Comparison of ENCODE assay signal across 1 cellular context in the genomic region with DNA sequence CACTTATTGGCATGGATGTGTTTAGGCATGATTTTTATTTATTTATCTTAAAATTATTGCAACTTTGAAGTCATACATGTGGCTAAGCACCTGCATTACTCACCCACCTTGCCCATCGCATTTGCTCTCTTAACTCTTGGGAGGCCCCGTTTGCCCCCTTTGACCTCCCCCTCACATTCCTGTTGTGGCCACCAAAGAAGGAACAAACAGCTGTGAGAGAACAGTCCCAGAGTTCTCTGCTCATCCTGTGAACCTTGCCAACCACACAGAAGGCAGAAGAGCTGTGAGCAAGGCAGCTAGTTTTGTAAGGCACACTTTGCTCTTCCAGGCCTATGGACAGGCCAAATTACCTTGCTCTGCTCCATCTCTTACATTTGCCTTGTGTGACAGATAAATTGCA.
TF ChIP-seq lines count a peak whose summit lies in the region.

No MANE protein-coding gene starts in this region.

TF ChIP-seq in HepG2, 621 proteins besides CTCF, POLR2A, EP300 and RAD21:
- TF ChIP-seq BRD4 (CRISPR knock-in tag; IDR thresholded peaks at IDR 0.05) (no peak), SMAD3 (CRISPR knock-in tag; IDR thresholded peaks at IDR 0.05) (no peak), ZNF660 (CRISPR knock-in tag; IDR thresholded peaks at IDR 0.05; ENCODE audit: borderline replicate concordance, low read depth) (no peak), ZNF878 (CRISPR knock-in tag; IDR thresholded peaks at IDR 0.05) (no peak), ZNF143 (CRISPR knock-in tag; IDR thresholded peaks at IDR 0.05) (no peak), STAT5B (CRISPR knock-in tag; IDR thresholded peaks at IDR 0.05) (no peak), CREB1 (IDR thresholded peaks at IDR 0.05) (no peak), CREB1 (CRISPR knock-in tag; IDR thresholded peaks at IDR 0.05) (no peak), RNF219 (CRISPR knock-in tag; IDR thresholded peaks at IDR 0.05) (no peak), REXO4 (CRISPR knock-in tag; IDR thresholded peaks at IDR 0.05; ENCODE audit: borderline replicate concordance) (no peak), FOSL2 (CRISPR knock-in tag; IDR thresholded peaks at IDR 0.05) (no peak), ZNF234 (CRISPR knock-in tag; conservative IDR thresholded peaks at IDR 0.05) (no peak), ZNF652 (CRISPR knock-in tag; IDR thresholded peaks at IDR 0.05; ENCODE audit: borderline replicate concordance, low read depth) (no peak), CENPX (CRISPR knock-in tag; IDR thresholded peaks at IDR 0.05) (no peak), ZNF781 (CRISPR knock-in tag; IDR thresholded peaks at IDR 0.05; ENCODE audit: borderline replicate concordance, not compliant biosample characterization) (no peak), ATF7 (IDR thresholded peaks at IDR 0.05) (no peak), ATF7 (CRISPR knock-in tag; IDR thresholded peaks at IDR 0.05) (no peak), ZBTB1 (CRISPR knock-in tag; IDR thresholded peaks at IDR 0.05; ENCODE audit: borderline replicate concordance) (no peak), CENPT (CRISPR knock-in tag; IDR thresholded peaks at IDR 0.05; ENCODE audit: low read depth) (no peak), NR2C2 (CRISPR knock-in tag; IDR thresholded peaks at IDR 0.05; ENCODE audit: borderline replicate concordance) (no peak)
- TF ChIP-seq, protein P1, sequence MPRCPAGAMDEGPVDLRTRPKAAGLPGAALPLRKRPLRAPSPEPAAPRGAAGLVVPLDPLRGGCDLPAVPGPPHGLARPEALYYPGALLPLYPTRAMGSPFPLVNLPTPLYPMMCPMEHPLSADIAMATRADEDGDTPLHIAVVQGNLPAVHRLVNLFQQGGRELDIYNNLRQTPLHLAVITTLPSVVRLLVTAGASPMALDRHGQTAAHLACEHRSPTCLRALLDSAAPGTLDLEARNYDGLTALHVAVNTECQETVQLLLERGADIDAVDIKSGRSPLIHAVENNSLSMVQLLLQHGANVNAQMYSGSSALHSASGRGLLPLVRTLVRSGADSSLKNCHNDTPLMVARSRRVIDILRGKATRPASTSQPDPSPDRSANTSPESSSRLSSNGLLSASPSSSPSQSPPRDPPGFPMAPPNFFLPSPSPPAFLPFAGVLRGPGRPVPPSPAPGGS (CRISPR knock-in tag; IDR thresholded peaks at IDR 0.05): no peak
